11 cellular contexts compared by ENCODE assay signal in the genomic region with DNA sequence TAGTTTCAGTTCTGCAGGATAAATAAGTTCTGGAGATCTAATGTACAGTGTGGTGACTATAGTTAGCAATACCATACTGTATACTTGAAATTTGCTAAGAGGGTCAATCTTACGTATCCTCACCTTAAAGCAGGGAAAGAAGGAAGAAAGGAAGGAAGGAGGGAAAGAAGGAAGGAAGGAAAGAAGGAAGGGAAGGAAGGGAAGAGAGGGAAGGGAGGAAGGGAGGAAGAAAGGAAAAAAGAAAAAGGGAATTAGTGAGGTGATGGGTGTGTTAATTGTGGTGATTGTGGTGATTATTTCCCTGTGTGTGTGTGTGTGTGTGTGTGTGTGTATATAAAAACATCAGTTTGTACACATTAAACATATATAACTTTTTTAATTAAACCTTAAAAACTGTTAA.
"Had no signal": no experiment of that assay in that cellular context is flagged by ENCODE, and none has a peak within 500 bp of the region (broad histone marks: within the 10 kb centered on the region; RNA-seq: fewer than 3 reads in every experiment).

No MANE protein-coding gene starts in this region.

- H3K4me2 ChIP-seq: GM23338 had no signal

- H3K9ac ChIP-seq: GM23248 had no signal

- H3K4me1 ChIP-seq: HAP-1 had no signal

- ATAC-seq: GM23338, HCT116 had no signal

- H2AFZ ChIP-seq: GM23248, GM23338 had no signal

- H3K4me3 ChIP-seq: GM23248, GM23338, HAP-1 had no signal

- FAIRE-seq: H1, H54 had no signal

- DNase-seq: GM23248, GOT3, H7, H9, HCEC 1CT, HFFc6 had no signal

- H3K9me3 ChIP-seq: HAP-1 had no signal

- H3K27ac ChIP-seq: GM23248 had no signal

- H3K36me3 ChIP-seq: HAP-1 had no signal
